ENCODE assay signal across 1 cellular context in genomic region chr17:53780320-53780719, GRCh38.
TF ChIP-seq lines count a peak whose summit lies in the region.

No MANE protein-coding gene starts in this region.

TF ChIP-seq in H1, 55 proteins besides CTCF, POLR2A, EP300 and RAD21:
- TF ChIP-seq EGR1 (IDR thresholded peaks at IDR 0.05; ENCODE audit: borderline replicate concordance, low read depth, low read length) = no peak
- TF ChIP-seq NANOG (IDR thresholded peaks at IDR 0.05; ENCODE audit: insufficient read depth, low read depth, low read length, poor library complexity, severe bottlenecking) = no peak
